16 cellular contexts compared by ENCODE assay signal in the genomic region with DNA sequence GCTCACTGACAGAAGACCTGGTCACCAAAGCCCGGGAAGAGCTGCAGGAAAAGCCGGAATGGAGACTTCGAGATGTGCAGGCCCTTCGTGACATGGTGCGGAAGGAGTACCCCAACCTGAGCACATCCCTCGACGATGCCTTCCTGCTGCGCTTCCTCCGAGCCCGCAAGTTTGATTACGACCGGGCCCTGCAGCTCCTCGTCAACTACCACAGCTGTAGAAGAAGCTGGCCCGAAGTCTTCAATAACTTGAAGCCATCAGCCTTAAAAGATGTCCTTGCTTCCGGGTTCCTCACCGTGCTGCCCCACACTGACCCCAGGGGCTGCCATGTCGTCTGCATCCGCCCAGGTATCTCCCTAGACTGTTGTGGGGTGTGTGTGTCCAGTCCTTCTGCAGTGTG. TPM values are rescaled to one million over a fixed set of nuclear protein-coding genes. Genes with fewer than 3 reads are reported as not detected.
DNase-seq lines count a peak whose midpoint lies in the region; ATAC-seq and TF ChIP-seq lines count a peak whose summit lies in the region.
"Had no signal": no experiment of that assay in that cellular context is flagged by ENCODE, and none has a peak within 500 bp of the region (broad histone marks: within the 10 kb centered on the region; RNA-seq: fewer than 3 reads in every experiment).

No MANE protein-coding gene starts in this region.

- no peak overlapping the region for H3K4me3 Mint-ChIP-seq in activated T-cell treated with anti-CD3 and anti-CD28 coated beads, Interleukin-2, amount 50 U/mL, for 24 hours
- H3K4me3 Mint-ChIP-seq in nephron progenitor cell, result no peak overlapping the region
- H3K4me3 Mint-ChIP-seq: CD4-positive, alpha-beta memory T cell had no signal

- H3K27ac ChIP-seq in RWPE2 (ENCODE audit: poor library complexity, severe bottlenecking), result no peak overlapping the region
- H3K27ac ChIP-seq in dorsolateral prefrontal cortex, result no peak overlapping the region
- H3K27ac ChIP-seq: 22Rv1, C4-2B had no signal

- H3K36me3 ChIP-seq in RWPE2 (ENCODE audit: low read depth), result peaks cover 53% of the 10 kb centered on the region

- H3K27me3 ChIP-seq in RWPE2 (ENCODE audit: insufficient read depth, poor library complexity, severe bottlenecking) (no peaks in the 10 kb centered on the region), dorsolateral prefrontal cortex (no peaks in the 10 kb centered on the region)

- H3K9me3 ChIP-seq in RWPE2 (ENCODE audit: severe bottlenecking), result no peaks in the 10 kb centered on the region

- TF ChIP-seq CTCF in RWPE2 (IDR thresholded peaks at IDR 0.05; ENCODE audit: poor library complexity, severe bottlenecking), result no peak
- TF ChIP-seq CTCF in nephron progenitor cell (IDR thresholded peaks at IDR 0.05), result no peak
- TF ChIP-seq CTCF in dorsolateral prefrontal cortex (IDR thresholded peaks at IDR 0.05 in 54 of 56, conservative IDR thresholded peaks at IDR 0.05 in 2 of 56; ENCODE audit: low read depth in 1 of 56, partially characterized antibody in 56 of 56), result no peak

- peaks cover 22% of the 10 kb centered on the region for H3K4me1 Mint-ChIP-seq in activated T-cell treated with anti-CD3 and anti-CD28 coated beads, Interleukin-2, amount 50 U/mL, for 24 hours (ENCODE audit: low read depth)
- peaks cover 33% of the 10 kb centered on the region for H3K4me1 Mint-ChIP-seq in nephron progenitor cell

- DNase-seq in activated T-cell treated with anti-CD3 and anti-CD28 coated beads, Interleukin-2, amount 50 U/mL, for 24 hours, result no peak
- DNase-seq in activated T-cell treated with anti-CD3 and anti-CD28 coated beads for 4 hours (no peak), RWPE2 (ENCODE audit: low spot score) (peak; percentile 76), nephron progenitor cell (no peak), NCI-H2171 (lab: John Stamatoyannopoulos, UW) (no peak), iPS-NIHi7 (ENCODE audit: extremely low spot score) (no peak), dorsolateral prefrontal cortex (no peak)
- DNase-seq: AML-193; CD4-positive, alpha-beta memory T cell; COR-L47; DMS153; DMS79 treated with DMSO at 0.1 percent for 48 hours had no signal

- no peaks in the 10 kb centered on the region for H3K9me3 Mint-ChIP-seq in activated T-cell treated with anti-CD3 and anti-CD28 coated beads, Interleukin-2, amount 50 U/mL, for 24 hours
- no peaks in the 10 kb centered on the region for H3K9me3 Mint-ChIP-seq in nephron progenitor cell
- H3K9me3 Mint-ChIP-seq: CD4-positive, alpha-beta memory T cell had no signal

- H3K27ac Mint-ChIP-seq in activated T-cell treated with anti-CD3 and anti-CD28 coated beads, Interleukin-2, amount 50 U/mL, for 24 hours, result peak overlapping the region; percentile 5
- peak overlapping the region; percentile 69 for H3K27ac Mint-ChIP-seq in nephron progenitor cell

- intact Hi-C loops in dorsolateral prefrontal cortex (cut with DNase I), result no loop called here

- H3K4me3 ChIP-seq in RWPE2 (ENCODE audit: severe bottlenecking) (no peak overlapping the region), dorsolateral prefrontal cortex (no peak overlapping the region)

- H3K36me3 Mint-ChIP-seq in activated T-cell treated with anti-CD3 and anti-CD28 coated beads, Interleukin-2, amount 50 U/mL, for 24 hours (ENCODE audit: low read depth), result peaks cover 64% of the 10 kb centered on the region
- H3K36me3 Mint-ChIP-seq in nephron progenitor cell (ENCODE audit: low read depth), result peaks cover 33% of the 10 kb centered on the region

- no peak for ATAC-seq in RWPE2 (ENCODE audit: low read depth)
- no peak for ATAC-seq in GM21717 (IDR thresholded peaks at IDR 0.05; ENCODE audit: unreplicated experiment)
- ATAC-seq: HCT116 had no signal

- no peaks in the 10 kb centered on the region for H3K27me3 Mint-ChIP-seq in activated T-cell treated with anti-CD3 and anti-CD28 coated beads, Interleukin-2, amount 50 U/mL, for 24 hours
- H3K27me3 Mint-ChIP-seq in nephron progenitor cell (ENCODE audit: low read depth, poor library complexity), result no peaks in the 10 kb centered on the region
- H3K27me3 Mint-ChIP-seq: CD4-positive, alpha-beta memory T cell had no signal

- peaks cover 11% of the 10 kb centered on the region for H3K4me1 ChIP-seq in RWPE2 (ENCODE audit: insufficient read depth, poor library complexity, severe bottlenecking)

RNA-seq across cellular contexts. Expression of a gene that starts 4.4 kb away (rescaled TPM):
- total RNA-seq in dorsolateral prefrontal cortex, result 10 to 100 TPM in 119 of 120 experiments, 1 to 10 TPM in 1; 10.0 to 26.4 (median 18.3) TPM

RNA-seq across cellular contexts. Expression of a gene that starts 41.8 kb away (rescaled TPM):
- 100 to 1,000 TPM; 107 to 236 (median 191) TPM for total RNA-seq in dorsolateral prefrontal cortex
